Comparison of ENCODE assay signal across 10 cellular contexts in genomic region chr5:180829711-180830110, GRCh38. TPM values are rescaled to one million over a fixed set of nuclear protein-coding genes. Genes with fewer than 3 reads are reported as not detected.
DNase-seq lines count a peak whose midpoint lies in the region; TF ChIP-seq lines count a peak whose summit lies in the region.
"Had no signal": no experiment of that assay in that cellular context is flagged by ENCODE, and none has a peak within 500 bp of the region (broad histone marks: within the 10 kb centered on the region; RNA-seq: fewer than 3 reads in every experiment).

No MANE protein-coding gene starts in this region.

- peak overlapping the region; percentile 99 for H3K4me3 Mint-ChIP-seq in activated naive CD4-positive, alpha-beta T cell treated with anti-CD3 and anti-CD28 coated beads, Interleukin-2, amount 10 ng/mL, durations not matched to agents 7 days and 5 days

- TF ChIP-seq POLR2A in transverse colon (IDR thresholded peaks at IDR 0.05), result no peak

- in situ Hi-C loops in transverse colon (cut with MboI; ENCODE audit: low pct_ligation_motif_present in 1 of 4, low pct_unique_long_range_greater_than_20kb in 1 of 4, low sequenced_read_pairs in 3 of 4), result no loop called here

- CTCF ChIA-PET in activated naive CD4-positive, alpha-beta T cell treated with anti-CD3 and anti-CD28 coated beads, Interleukin-2, amount 10 ng/mL, durations not matched to agents 7 days and 5 days (lab: Charles Lee), result interaction anchor here (1.0 to 2.4 kb wide), 8 partner anchors 11 to 44 kb away, joined by 4 to 11 read pairs (median 6); partner anchors contain the start of gene MGAT1

- TF ChIP-seq CTCF in transverse colon (IDR thresholded peaks at IDR 0.05), result no peak

- H3K36me3 ChIP-seq in adipocyte (ENCODE audit: control insufficient read depth, insufficient read depth, low read length, severe bottlenecking) (peaks cover 10% of the 10 kb centered on the region), transverse colon (no peaks in the 10 kb centered on the region)

- intact Hi-C loops in transverse colon (cut with DNase I; ENCODE audit: low total_unique reads), result no loop called here

- H3K27me3 Mint-ChIP-seq in activated naive CD4-positive, alpha-beta T cell treated with anti-CD3 and anti-CD28 coated beads, Interleukin-2, amount 10 ng/mL, durations not matched to agents 7 days and 5 days, result peaks cover 4% of the 10 kb centered on the region

- peaks cover 46% of the 10 kb centered on the region for H3K36me3 Mint-ChIP-seq in activated naive CD4-positive, alpha-beta T cell treated with anti-CD3 and anti-CD28 coated beads, Interleukin-2, amount 10 ng/mL, durations not matched to agents 7 days and 5 days

- DNase-seq in activated naive CD4-positive, alpha-beta T cell treated with anti-CD3 and anti-CD28 coated beads, Interleukin-2, amount 10 ng/mL, durations not matched to agents 7 days and 5 days, result no peak
- no peak for DNase-seq in activated naive CD4-positive, alpha-beta T cell (lab: John Stamatoyannopoulos, UW)
- DNase-seq in adipocyte (ENCODE audit: low read depth) (no peak), transverse colon (no peak), occipital lobe (lab: John Stamatoyannopoulos, UW) (no peak), DMS 273 (lab: John Stamatoyannopoulos, UW; ENCODE audit: unreplicated experiment) (no peak), HUDEP-2 (lab: John Stamatoyannopoulos, UW; ENCODE audit: unreplicated experiment in 76 of 76) (no peak)
- DNase-seq: AML-193, SHP77 treated with DMSO at 0.1 percent for 48 hours had no signal

- H3K4me3 ChIP-seq in adipocyte (ENCODE audit: low read length) (peak overlapping the region; percentile 91), mononuclear cell (ENCODE audit: low read length) (peak overlapping the region; percentile 65), transverse colon (peak overlapping the region in 1 of 4 donors; percentile 75)

- peaks cover 3% of the 10 kb centered on the region for H3K9me3 Mint-ChIP-seq in activated naive CD4-positive, alpha-beta T cell treated with anti-CD3 and anti-CD28 coated beads, Interleukin-2, amount 10 ng/mL, durations not matched to agents 7 days and 5 days

- H3K9me3 ChIP-seq in adipocyte (ENCODE audit: control insufficient read depth, low read length) (no peaks in the 10 kb centered on the region), mononuclear cell (ENCODE audit: low read depth, low read length) (no peaks in the 10 kb centered on the region), transverse colon (no peaks in the 10 kb centered on the region)

- H3K27ac Mint-ChIP-seq in activated naive CD4-positive, alpha-beta T cell treated with anti-CD3 and anti-CD28 coated beads, Interleukin-2, amount 10 ng/mL, durations not matched to agents 7 days and 5 days, result peak overlapping the region; percentile 99

- peaks cover 50% of the 10 kb centered on the region for H3K4me1 Mint-ChIP-seq in activated naive CD4-positive, alpha-beta T cell treated with anti-CD3 and anti-CD28 coated beads, Interleukin-2, amount 10 ng/mL, durations not matched to agents 7 days and 5 days

- H3K9ac ChIP-seq in adipocyte (ENCODE audit: low read length), result peak overlapping the region; percentile 95

- no peak for TF ChIP-seq EP300 in transverse colon (IDR thresholded peaks at IDR 0.05; ENCODE audit: low read depth)

- peak overlapping the region; percentile 99 for H3K27ac ChIP-seq in transverse colon

- peaks cover 54% of the 10 kb centered on the region for H3K4me1 ChIP-seq in adipocyte (ENCODE audit: control insufficient read depth, insufficient read depth, low read length)
- peaks cover 49% of the 10 kb centered on the region for H3K4me1 ChIP-seq in mononuclear cell (ENCODE audit: insufficient read depth, low read length)
- peaks cover 5 to 50% (median 15%) of the 10 kb centered on the region in 4 donors for H3K4me1 ChIP-seq in transverse colon

- H3K27me3 ChIP-seq in adipocyte (replicated peaks; ENCODE audit: control insufficient read depth, insufficient read depth, low read length) (no peaks in the 10 kb centered on the region), mononuclear cell (ENCODE audit: insufficient read depth, low read length) (no peaks in the 10 kb centered on the region), transverse colon (no peaks in the 10 kb centered on the region)

- 92 to 100% methylated on average over 1 to 5 of the region's 5 CpGs for WGBS in transverse colon (ENCODE audit: low coverage in 1 of 2), 2 donors

RNA-seq across cellular contexts. Expression of gene MGAT1, which starts 27.1 kb away (rescaled TPM):
- total RNA-seq in mononuclear cell (119 TPM), transverse colon (100 to 1,000 TPM in 3 of 4 donors, 10 to 100 TPM in 1; 98.5 to 131 (median 114) TPM), occipital lobe (28.7 TPM)

RNA-seq across cellular contexts. Expression of gene ZFP62, which starts 31.4 kb away (rescaled TPM):
- total RNA-seq in mononuclear cell (9.4 TPM), transverse colon (10 to 100 TPM in 3 of 4 donors, 1 to 10 TPM in 1; 4.1 to 35.7 (median 26.9) TPM), occipital lobe (52.3 TPM)
